36 cellular contexts compared by ENCODE assay signal in genomic region chr19:42292963-42293362, GRCh38. TPM values are rescaled to one million over a fixed set of nuclear protein-coding genes. Genes with fewer than 3 reads are reported as not detected.
"Had no signal": no experiment of that assay in that cellular context is flagged by ENCODE, and none has a peak within 500 bp of the region (broad histone marks: within the 10 kb centered on the region; RNA-seq: fewer than 3 reads in every experiment).

No MANE protein-coding gene starts in this region.

- H3K9me3 Mint-ChIP-seq: activated CD4-positive, alpha-beta memory T cell treated with anti-CD3 and anti-CD28 coated beads, Interleukin-2, amount 10 ng/mL, durations not matched to agents 7 days and 5 days; activated CD4-positive, alpha-beta T cell treated with anti-CD3 and anti-CD28 coated beads, Interleukin-2, amount 10 ng/mL, durations not matched to agents 24 days and 14 days; activated T-cell treated with anti-CD3 and anti-CD28 coated beads, Interleukin-2, amount 50 U/mL, for 24 hours; natural killer cell treated with Interleukin-12 subunit alpha and Interleukin-12 subunit beta and Interleukin-15 and Interleukin-18, amount 100 ng/mL, for 72 hours; stimulated activated memory B cell treated with anti-CD40 and anti-IgM and Interleukin-4, amounts not matched to agents 10 μg/mL and 1 μg/mL and 100 μg/mL, for 72 hours; stimulated activated naive CD8-positive, alpha-beta T cell treated with anti-CD3 and anti-CD28 coated beads, Interleukin-15, amount 100 ng/mL, for 72 hours; T-helper 1 cell treated with Interleukin-12 subunit alpha and Interleukin-12 subunit beta and Interleukin-4 antibody, amounts not matched to agents 30 μg/mL and 1 μg/mL, for 36 hours; type B pancreatic cell had no signal

- H3K27ac Mint-ChIP-seq: activated CD4-positive, alpha-beta memory T cell treated with anti-CD3 and anti-CD28 coated beads, Interleukin-2, amount 10 ng/mL, durations not matched to agents 7 days and 5 days; activated CD4-positive, alpha-beta T cell treated with anti-CD3 and anti-CD28 coated beads, Interleukin-2, amount 10 ng/mL, durations not matched to agents 24 days and 14 days; activated T-cell treated with anti-CD3 and anti-CD28 coated beads, Interleukin-2, amount 50 U/mL, for 24 hours; natural killer cell treated with Interleukin-12 subunit alpha and Interleukin-12 subunit beta and Interleukin-15 and Interleukin-18, amount 100 ng/mL, for 72 hours; stimulated activated memory B cell treated with anti-CD40 and anti-IgM and Interleukin-4, amounts not matched to agents 10 μg/mL and 1 μg/mL and 100 μg/mL, for 72 hours; T-helper 1 cell treated with Interleukin-12 subunit alpha and Interleukin-12 subunit beta and Interleukin-4 antibody, amounts not matched to agents 30 μg/mL and 1 μg/mL, for 36 hours; type B pancreatic cell had no signal

- H3K4me3 Mint-ChIP-seq: activated CD4-positive, alpha-beta memory T cell treated with anti-CD3 and anti-CD28 coated beads, Interleukin-2, amount 10 ng/mL, durations not matched to agents 7 days and 5 days; activated CD4-positive, alpha-beta T cell treated with anti-CD3 and anti-CD28 coated beads, Interleukin-2, amount 10 ng/mL, durations not matched to agents 24 days and 14 days; activated T-cell treated with anti-CD3 and anti-CD28 coated beads, Interleukin-2, amount 50 U/mL, for 24 hours; natural killer cell treated with Interleukin-12 subunit alpha and Interleukin-12 subunit beta and Interleukin-15 and Interleukin-18, amount 100 ng/mL, for 72 hours; stimulated activated memory B cell treated with anti-CD40 and anti-IgM and Interleukin-4, amounts not matched to agents 10 μg/mL and 1 μg/mL and 100 μg/mL, for 72 hours; stimulated activated naive CD8-positive, alpha-beta T cell treated with anti-CD3 and anti-CD28 coated beads, Interleukin-15, amount 100 ng/mL, for 72 hours; T-helper 1 cell treated with Interleukin-12 subunit alpha and Interleukin-12 subunit beta and Interleukin-4 antibody, amounts not matched to agents 30 μg/mL and 1 μg/mL, for 36 hours; type B pancreatic cell had no signal

- H3K27ac ChIP-seq: coronary artery, gastrocnemius medialis, lower lobe of right lung, pancreas, psoas muscle, sigmoid colon, WERI-Rb-1 had no signal

- H3K27me3 ChIP-seq: dorsolateral prefrontal cortex, gastrocnemius medialis, pancreas, sigmoid colon, uterus had no signal

- H3K4me1 ChIP-seq: gastrocnemius medialis, lower lobe of right lung, pancreas, psoas muscle, uterus had no signal

- H3K36me3 ChIP-seq: uterus had no signal

- H3K4me3 ChIP-seq: coronary artery, dorsolateral prefrontal cortex, gastrocnemius medialis, lower lobe of right lung, pancreas, psoas muscle, sigmoid colon, uterus had no signal

- DNase-seq: activated CD4-positive, alpha-beta memory T cell treated with anti-CD3 and anti-CD28 coated beads, Interleukin-2, amount 10 ng/mL, durations not matched to agents 7 days and 5 days; activated CD4-positive, alpha-beta T cell treated with anti-CD3 and anti-CD28 coated beads, Interleukin-2, amount 10 ng/mL, durations not matched to agents 24 days and 14 days; activated CD8-positive, alpha-beta memory T cell treated with anti-CD3 and anti-CD28 coated beads, Interleukin-2, amount 50 U/mL, for 48 hours; activated gamma-delta T cell; activated naive CD4-positive, alpha-beta T cell treated with anti-CD3 and anti-CD28 coated beads, Interleukin-2, amount 50 U/mL, for 16 hours; activated T-cell treated with anti-CD3 and anti-CD28 coated beads, Interleukin-2, amount 50 U/mL, for 24 hours; amniotic stem cell; cerebellar nuclear complex; dorsolateral prefrontal cortex; effector memory CD4-positive, alpha-beta T cell; erythroblast; gastrocnemius medialis; hippocampal formation; lower lobe of right lung; mesendoderm; nucleus accumbens; sigmoid colon; small intestine; stimulated activated CD4-positive, alpha-beta T cell treated with anti-CD3 and anti-CD28 coated beads, Interleukin-4, amount 100 ng/mL, for 24 hours; stimulated activated CD8-positive, alpha-beta memory T cell treated with anti-CD3 and anti-CD28 coated beads, Interleukin-4, amount 100 ng/mL, for 48 hours; stimulated activated naive CD8-positive, alpha-beta T cell treated with anti-CD3 and anti-CD28 coated beads, Interleukin-15, amount 100 ng/mL, for 72 hours; T-helper 9 cell; uterus; WERI-Rb-1 had no signal

- ATAC-seq: activated CD4-positive, CD25-positive, alpha-beta regulatory T cell treated with anti-CD3 and anti-CD28 coated beads, Interleukin-2, amount 50 U/mL, for 24 hours; gastrocnemius medialis; left lobe of liver; lower lobe of right lung; natural killer cell treated with Interleukin-12 subunit alpha and Interleukin-12 subunit beta and Interleukin-15 and Interleukin-18, amount 100 ng/mL, for 72 hours; pancreas; psoas muscle; stimulated activated memory B cell treated with anti-CD40 and anti-IgM and Interleukin-4, amounts not matched to agents 10 μg/mL and 1 μg/mL and 100 μg/mL, for 72 hours; stimulated activated naive CD8-positive, alpha-beta T cell treated with anti-CD3 and anti-CD28 coated beads, Interleukin-15, amount 100 ng/mL, for 72 hours had no signal

- H3K9me3 ChIP-seq: gastrocnemius medialis, lower lobe of right lung, pancreas, psoas muscle, sigmoid colon, uterus had no signal

- H3K27me3 Mint-ChIP-seq: activated CD4-positive, alpha-beta memory T cell treated with anti-CD3 and anti-CD28 coated beads, Interleukin-2, amount 10 ng/mL, durations not matched to agents 7 days and 5 days; activated CD4-positive, alpha-beta T cell treated with anti-CD3 and anti-CD28 coated beads, Interleukin-2, amount 10 ng/mL, durations not matched to agents 24 days and 14 days; activated T-cell treated with anti-CD3 and anti-CD28 coated beads, Interleukin-2, amount 50 U/mL, for 24 hours; natural killer cell treated with Interleukin-12 subunit alpha and Interleukin-12 subunit beta and Interleukin-15 and Interleukin-18, amount 100 ng/mL, for 72 hours; stimulated activated memory B cell treated with anti-CD40 and anti-IgM and Interleukin-4, amounts not matched to agents 10 μg/mL and 1 μg/mL and 100 μg/mL, for 72 hours; stimulated activated naive CD8-positive, alpha-beta T cell treated with anti-CD3 and anti-CD28 coated beads, Interleukin-15, amount 100 ng/mL, for 72 hours; type B pancreatic cell had no signal

RNA-seq across cellular contexts. Expression of gene PRR19, which starts 9.0 kb away (rescaled TPM):
- total RNA-seq: bronchial epithelial cell, gastrocnemius medialis, mononuclear cell, sigmoid colon had no signal

RNA-seq across cellular contexts. Expression of gene TMEM145, which starts 20.1 kb away (rescaled TPM):
- total RNA-seq: astrocyte, left lobe of liver, lower lobe of right lung, mononuclear cell had no signal
